ENCODE assay signal across 1 cellular context in genomic region chr19:18171605-18172327, GRCh38.
TF ChIP-seq lines count a peak whose summit lies in the region.

No MANE protein-coding gene starts in this region.

TF ChIP-seq in HEK293, 187 proteins besides CTCF, POLR2A, EP300 and RAD21 (continued from another document):
- TF ChIP-seq ZNF580 (tag by site-specific recombination; IDR thresholded peaks at IDR 0.05) (0 out of 2 replicates have a peak, but pooled peaks have one; percentile 21), ZNF510 (tag by site-specific recombination; IDR thresholded peaks at IDR 0.05; ENCODE audit: insufficient replicate concordance) (no peak), ZNF658 (tag by site-specific recombination; IDR thresholded peaks at IDR 0.05) (no peak), ZNF600 (tag by site-specific recombination; IDR thresholded peaks at IDR 0.05) (0 out of 2 replicates have a peak, but pooled peaks have one; percentile 45)
TF ChIP-seq in HEK293: peak in this region for 8.
